14 cellular contexts compared by ENCODE assay signal in genomic region chr3:124634210-124635168, GRCh38.
A peak's percentile ranks its signal among the peaks of the same experiment; 100 is the strongest.
DNase-seq lines count a peak whose midpoint lies in the region; ATAC-seq and TF ChIP-seq lines count a peak whose summit lies in the region.
"Had no signal": no experiment of that assay in that cellular context is flagged by ENCODE, and none has a peak within 500 bp of the region (broad histone marks: within the 10 kb centered on the region; RNA-seq: fewer than 3 reads in every experiment).

No MANE protein-coding gene starts in this region.

- H3K9ac ChIP-seq in NT2/D1 (ENCODE audit: insufficient read length, low read depth) = no peak overlapping the region
- no peak overlapping the region for H3K9ac ChIP-seq in GM23248

- H3K9me2 ChIP-seq in GM23248 (ENCODE audit: insufficient read depth) = no peaks in the 10 kb centered on the region

- H3K36me3 ChIP-seq in NT2/D1 (ENCODE audit: insufficient read depth, insufficient read length, low read length) = peaks cover 3% of the 10 kb centered on the region
- no peaks in the 10 kb centered on the region for H3K36me3 ChIP-seq in right lobe of liver
- H3K36me3 ChIP-seq in GM23248 (ENCODE audit: low read depth) = no peaks in the 10 kb centered on the region
- H3K36me3 ChIP-seq: SJSA1 had no signal

- in situ Hi-C loops in GM23248 (cut with MboI) = no loop called here

- intact Hi-C loops in right lobe of liver (cut with DNase I) = no loop called here

- peaks cover 3% of the 10 kb centered on the region for H3K4me1 ChIP-seq in NT2/D1 (ENCODE audit: insufficient read depth, insufficient read length)
- H3K4me1 ChIP-seq in right lobe of liver = peaks cover 0 to 48% (median 17%) of the 10 kb centered on the region in 4 donors
- no peaks in the 10 kb centered on the region for H3K4me1 ChIP-seq in GM23248 (ENCODE audit: insufficient read depth)
- H3K4me1 ChIP-seq: SJSA1 had no signal

- no peaks in the 10 kb centered on the region for H3K79me2 ChIP-seq in GM23248 (ENCODE audit: insufficient read depth)

- H3K27me3 ChIP-seq in NT2/D1 (ENCODE audit: insufficient read depth, insufficient read length) = no peaks in the 10 kb centered on the region
- no peaks in the 10 kb centered on the region for H3K27me3 ChIP-seq in right lobe of liver
- H3K27me3 ChIP-seq in GM23248 (replicated peaks; ENCODE audit: insufficient read depth) = peaks cover 14% of the 10 kb centered on the region; the same call in 1 of the 2 replicates
- H3K27me3 ChIP-seq: SJSA1 had no signal

- no peaks in the 10 kb centered on the region for H3F3A ChIP-seq in GM23248 (ENCODE audit: insufficient read depth)

- H3K4me3 ChIP-seq in NT2/D1 (ENCODE audit: insufficient read length, low read depth) (no peak overlapping the region), right lobe of liver (no peak overlapping the region), GM23248 (no peak overlapping the region)
- H3K4me3 ChIP-seq: SJSA1 had no signal

- H4K20me1 ChIP-seq in GM23248 (ENCODE audit: insufficient read depth) = no peaks in the 10 kb centered on the region

- no peak for TF ChIP-seq POLR2A in right lobe of liver (IDR thresholded peaks at IDR 0.05)

- H3K4me2 ChIP-seq in GM23248 (ENCODE audit: unreplicated experiment) = no peak overlapping the region

- TF ChIP-seq CTCF in right lobe of liver (IDR thresholded peaks at IDR 0.05) = no peak

- peak overlapping the region; percentile 30 to 85 (median 63) for H3K27ac ChIP-seq in right lobe of liver
- no peak overlapping the region for H3K27ac ChIP-seq in GM23248
- H3K27ac ChIP-seq: SJSA1 had no signal

- ATAC-seq in GM21447 (IDR thresholded peaks at IDR 0.05; ENCODE audit: unreplicated experiment) (peak; percentile 41), right lobe of liver (peak; percentile 15 to 31 (median 18)), SK-N-SH treated with all-trans-retinoic acid at 6 μM for 48 hours (no peak)
- ATAC-seq: activated CD4-positive, CD25-positive, alpha-beta regulatory T cell treated with anti-CD3 and anti-CD28 coated beads, Interleukin-2, amount 50 U/mL, for 24 hours had no signal

- H3K9me3 ChIP-seq in NT2/D1 (ENCODE audit: insufficient read depth, low read length) = no peaks in the 10 kb centered on the region
- H3K9me3 ChIP-seq in right lobe of liver = no peaks in the 10 kb centered on the region
- H3K9me3 ChIP-seq in GM23248 (ENCODE audit: low read depth) = no peaks in the 10 kb centered on the region
- H3K9me3 ChIP-seq: SJSA1 had no signal

- peak; percentile 69 for DNase-seq in DMS53 treated with DMSO at 0.1 percent for 48 hours (lab: John Stamatoyannopoulos, UW; ENCODE audit: unreplicated experiment)
- peak; percentile 16 for DNase-seq in NT2/D1 (ENCODE audit: low read depth, low spot score)
- no peak for DNase-seq in right lobe of liver
- DNase-seq in NCI-H524 (lab: John Stamatoyannopoulos, UW) = no peak
- DNase-seq in SIG-M5 (lab: John Stamatoyannopoulos, UW) = no peak
- DNase-seq in GM23248 = no peak
- DNase-seq: hippocampal formation; mesendoderm; NCI-H1694 treated with DMSO at 0.1 percent for 48 hours; stimulated activated CD4-positive, alpha-beta T cell treated with anti-CD3 and anti-CD28 coated beads, Interleukin-15, amount 100 ng/mL, for 24 hours had no signal

- no peak overlapping the region for H2AFZ ChIP-seq in GM23248

- 76% methylated on average over 11 of the region's 15 CpGs for WGBS in right lobe of liver (ENCODE audit: insufficient coverage, low coverage, low lambda C conversion rate, missing lambda C conversion rate)
- 58 to 61% methylated on average over 15 of the region's 15 CpGs for WGBS in GM23248 (ENCODE audit: low coverage in 1 of 2, low lambda C conversion rate in 2 of 2, missing lambda C conversion rate in 2 of 2), 2 experiments

TF ChIP-seq in SK-N-SH treated with all-trans-retinoic acid at 6 μM for 48 hours, 23 proteins besides CTCF, POLR2A, EP300 and RAD21:
- no peak for TF ChIP-seq SNAI2 (CRISPR knock-in tag; IDR thresholded peaks at IDR 0.05)
- no peak for TF ChIP-seq ARNTL (CRISPR knock-in tag; IDR thresholded peaks at IDR 0.05; ENCODE audit: borderline replicate concordance, low read depth)
- no peak for TF ChIP-seq OSR1 (CRISPR knock-in tag; IDR thresholded peaks at IDR 0.05)
- no peak for TF ChIP-seq GLIS3 (CRISPR knock-in tag; IDR thresholded peaks at IDR 0.05)
- TF ChIP-seq CSDC2 (CRISPR knock-in tag; IDR thresholded peaks at IDR 0.05) = no peak
- no peak for TF ChIP-seq ZFP30 (CRISPR knock-in tag; IDR thresholded peaks at IDR 0.05)

Comparison
In these comparisons a context has a peak if more than half of its experiments do, and no peak if none do; other contexts are left out.
1. DNase-seq: peak in DMS53 treated with DMSO at 0.1 percent for 48 hours (single experiment) and NT2/D1 (single experiment); none in right lobe of liver (0 of 3), NCI-H524 (0 of 2), SIG-M5 (single experiment) and GM23248 (single experiment).